In genomic region chr5:177311723-177312648, GRCh38 we compare ENCODE assay signal across 8 cellular contexts. TPM values are rescaled to one million over a fixed set of nuclear protein-coding genes. Genes with fewer than 3 reads are reported as not detected.
A peak's percentile ranks its signal among the peaks of the same experiment; 100 is the strongest.
DNase-seq lines count a peak whose midpoint lies in the region; ATAC-seq lines count a peak whose summit lies in the region.

TSS of gene MXD3 (minus strand) at chr5:177311898. CDS start at chr5:177311830, 68 bp downstream.

- peak within 1 kb of the TSS; percentile 57 to 97 (median 91) for H3K4me3 ChIP-seq in BLaER1 treated with 17β-estradiol and CSF1 and Interleukin-3, amounts not matched to agents 10 nM and 100 nM

- peak; percentile 78 for ATAC-seq in GM19324 (IDR thresholded peaks at IDR 0.05; ENCODE audit: low FRiP score, unreplicated experiment)
- ATAC-seq in HG03457 (IDR thresholded peaks at IDR 0.05; ENCODE audit: unreplicated experiment): peak; percentile 67

- H3K4me1 ChIP-seq in BLaER1 treated with 17β-estradiol and CSF1 and Interleukin-3, amounts not matched to agents 10 nM and 100 nM: peaks cover 54 to 72% (median 59%) of the 10 kb centered on the region in 10 experiments

- H3K4me2 ChIP-seq in BLaER1 treated with 17β-estradiol and CSF1 and Interleukin-3, amounts not matched to agents 10 nM and 100 nM: peak within 1 kb of the TSS; percentile 96 to 100 (median 99)

- peaks cover 11 to 57% (median 24%) of the 10 kb centered on the region in 11 experiments; a peak in 17 of 22 replicates for H4K20me1 ChIP-seq in BLaER1 treated with 17β-estradiol and CSF1 and Interleukin-3, amounts not matched to agents 10 nM and 100 nM

- H3K36me3 ChIP-seq in BLaER1 treated with 17β-estradiol and CSF1 and Interleukin-3, amounts not matched to agents 10 nM and 100 nM: peaks cover 1 to 33% (median 13%) of the 10 kb centered on the region in 11 experiments; a peak in 15 of 22 replicates

- no peaks in the 10 kb centered on the region for H3K9me3 ChIP-seq in BLaER1 treated with 17β-estradiol and CSF1 and Interleukin-3, amounts not matched to agents 10 nM and 100 nM (replicated peaks in 1 of 11)

- DNase-seq in NCI-H524 (lab: John Stamatoyannopoulos, UW): peak; percentile 93 to 96
- DNase-seq in activated CD4-positive, alpha-beta T cell treated with anti-CD3 and anti-CD28 coated beads for 24 hours (ENCODE audit: low read depth in 2 of 2): peak; percentile 94 to 96
- peak; percentile 100 for DNase-seq in cerebellum (ENCODE audit: low spot score)
- peak; percentile 99 for DNase-seq in left kidney (ENCODE audit: low read depth, low spot score)
- DNase-seq in stimulated activated CD4-positive, alpha-beta T cell treated with anti-CD3 and anti-CD28 coated beads, Interleukin-1b, Interleukin-23, amount 100 ng/mL, for 4 hours (ENCODE audit: low read depth in 2 of 2): peak; percentile 92 to 94

- peak within 1 kb of the TSS; percentile 71 to 98 (median 96); a peak in 21 of 22 replicates for H3K9ac ChIP-seq in BLaER1 treated with 17β-estradiol and CSF1 and Interleukin-3, amounts not matched to agents 10 nM and 100 nM

- H3K27me3 ChIP-seq in BLaER1 treated with 17β-estradiol and CSF1 and Interleukin-3, amounts not matched to agents 10 nM and 100 nM: no peaks in the 10 kb centered on the region

- peak within 1 kb of the TSS in 10 of 11 experiments; percentile 95 to 100 (median 98); a peak in 20 of 22 replicates for H3K27ac ChIP-seq in BLaER1 treated with 17β-estradiol and CSF1 and Interleukin-3, amounts not matched to agents 10 nM and 100 nM

RNA-seq across cellular contexts. Expression of gene MXD3, which starts in this region (rescaled TPM):
- total RNA-seq in cerebellum: 8.6 TPM

Comparison
In these comparisons a context has a peak if more than half of its experiments do, and no peak if none do; other contexts are left out.
1. Peak in every context shown above with its lines: DNase-seq, ATAC-seq, H3K4me3 ChIP-seq and H3K27ac ChIP-seq.